ENCODE assay signal across 1 cellular context in genomic region chr5:35063386-35063785, GRCh38.
TF ChIP-seq lines count a peak whose summit lies in the region.

No MANE protein-coding gene starts in this region.

TF ChIP-seq in H1, 55 proteins besides CTCF, POLR2A, EP300 and RAD21:
- no peak for TF ChIP-seq ASH2L (IDR thresholded peaks at IDR 0.05; ENCODE audit: low read length)
- TF ChIP-seq MAFK (IDR thresholded peaks at IDR 0.05; ENCODE audit: low read depth, low read length), result no peak
- TF ChIP-seq YY1 (IDR thresholded peaks at IDR 0.05; ENCODE audit: low read depth, low read length), result no peak
- TF ChIP-seq, protein P1, sequence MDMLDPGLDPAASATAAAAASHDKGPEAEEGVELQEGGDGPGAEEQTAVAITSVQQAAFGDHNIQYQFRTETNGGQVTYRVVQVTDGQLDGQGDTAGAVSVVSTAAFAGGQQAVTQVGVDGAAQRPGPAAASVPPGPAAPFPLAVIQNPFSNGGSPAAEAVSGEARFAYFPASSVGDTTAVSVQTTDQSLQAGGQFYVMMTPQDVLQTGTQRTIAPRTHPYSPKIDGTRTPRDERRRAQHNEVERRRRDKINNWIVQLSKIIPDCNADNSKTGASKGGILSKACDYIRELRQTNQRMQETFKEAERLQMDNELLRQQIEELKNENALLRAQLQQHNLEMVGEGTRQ (IDR thresholded peaks at IDR 0.05; ENCODE audit: low read length), result no peak
- no peak for TF ChIP-seq TBP (IDR thresholded peaks at IDR 0.05; ENCODE audit: low read depth, low read length)
- no peak for TF ChIP-seq SIN3A (conservative IDR thresholded peaks at IDR 0.05 in 1 of 2, IDR thresholded peaks at IDR 0.05 in 1 of 2; ENCODE audit: low read depth in 1 of 2, low read length in 2 of 2)
- TF ChIP-seq GTF2F1 (IDR thresholded peaks at IDR 0.05; ENCODE audit: borderline replicate concordance, low read depth, low read length), result no peak
TF ChIP-seq in H1: peak in this region for 0.
